17 cellular contexts compared by ENCODE assay signal in the genomic region with DNA sequence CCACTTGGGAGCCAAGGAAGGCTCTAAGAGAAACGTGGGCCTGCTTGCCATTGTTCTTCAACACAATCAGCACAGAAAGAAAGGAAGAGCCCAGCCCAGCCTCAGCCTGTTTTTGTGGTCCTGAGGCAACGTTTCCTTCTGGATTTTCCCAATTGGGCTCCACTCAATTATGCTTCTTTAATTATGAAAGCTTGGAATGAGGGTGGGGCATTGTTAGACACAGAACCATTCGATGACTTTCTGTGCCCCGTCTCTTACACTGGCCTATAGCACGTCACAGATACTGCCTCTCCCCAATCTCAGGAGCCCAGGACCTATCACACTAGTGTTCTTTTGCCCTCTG.
DNase-seq lines count a peak whose midpoint lies in the region; ATAC-seq, FAIRE-seq and TF ChIP-seq lines count a peak whose summit lies in the region.
"Had no signal": no experiment of that assay in that cellular context is flagged by ENCODE, and none has a peak within 500 bp of the region (broad histone marks: within the 10 kb centered on the region; RNA-seq: fewer than 3 reads in every experiment).

No MANE protein-coding gene starts in this region.

- H3K36me3 Mint-ChIP-seq in activated naive CD4-positive, alpha-beta T cell treated with anti-CD3 and anti-CD28 coated beads, Interleukin-2, amount 50 U/mL, for 72 hours, result peaks cover 9 to 11% of the 10 kb centered on the region in 2 donors
- H3K36me3 Mint-ChIP-seq: CD8-positive, alpha-beta T cell had no signal

- peaks cover 9 to 15% of the 10 kb centered on the region in 2 donors for H3K9me3 Mint-ChIP-seq in activated naive CD4-positive, alpha-beta T cell treated with anti-CD3 and anti-CD28 coated beads, Interleukin-2, amount 50 U/mL, for 72 hours

- POLR2A ChIA-PET in HepG2 (lab: Yijun Ruan, JAX), result interaction anchor here (1.1 to 24.4 kb wide), 5 partner anchors 12 to 208 kb away, joined by 6 to 555 read pairs (median 12); a partner anchor contains a TSS

- no TSS peak for BruUV-seq in HepG2 (replicated peaks; lab: Mats Ljungman, UMichigan)

- ATAC-seq in HepG2 (no peak), right lobe of liver (no peak), sciatic nerve (peak; percentile 3), HG03521 (IDR thresholded peaks at IDR 0.05; ENCODE audit: unreplicated experiment) (no peak)
- ATAC-seq in activated naive CD4-positive, alpha-beta T cell treated with anti-CD3 and anti-CD28 coated beads, Interleukin-2, amount 50 U/mL, for 72 hours, result no peak
- ATAC-seq: CD8-positive, alpha-beta T cell; foreskin keratinocyte; GM12878 had no signal

- no peak for FAIRE-seq in HepG2 (lab: Jason Lieb, UNC)
- FAIRE-seq: GM12878, H1 had no signal

- intact Hi-C loops in HepG2 (cut with micrococcal nuclease; ENCODE audit: unreplicated experiment) (no loop called here), right lobe of liver (cut with DNase I) (no loop called here), sciatic nerve (cut with DNase I) (no loop called here)

- no peak for TF ChIP-seq RAD21 in HepG2 (CRISPR knock-in tag; IDR thresholded peaks at IDR 0.05)

- no peak for TF ChIP-seq CTCF in HepG2 (CRISPR knock-in tag; IDR thresholded peaks at IDR 0.05)
- no peak for TF ChIP-seq CTCF in right lobe of liver (IDR thresholded peaks at IDR 0.05)
- no peak for TF ChIP-seq CTCF in hepatocyte (IDR thresholded peaks at IDR 0.05; ENCODE audit: poor library complexity)

- H3K27ac ChIP-seq in HepG2 (ENCODE audit: extremely low read length, insufficient read depth, low read length) (peak overlapping the region; percentile 51), right lobe of liver (peak overlapping the region in 1 of 3 donors; percentile 43), hepatocyte (peak overlapping the region; percentile 34)
- H3K27ac ChIP-seq: foreskin keratinocyte, SJSA1 had no signal

- no peaks in the 10 kb centered on the region for H3K79me2 ChIP-seq in HepG2 (ENCODE audit: insufficient read depth, low read length)
- H3K79me2 ChIP-seq in hepatocyte, result no peaks in the 10 kb centered on the region

- H3K4me3 ChIP-seq in HepG2 (replicated peaks in 1 of 3; ENCODE audit: insufficient read depth in 1 of 3, low read depth in 2 of 3, low read length in 3 of 3) (no peak overlapping the region), right lobe of liver (no peak overlapping the region), hepatocyte (no peak overlapping the region)
- H3K4me3 ChIP-seq: GM12878, SJSA1 had no signal

- DNase-seq in HepG2 (ENCODE audit: low spot score) (no peak), right lobe of liver (no peak), hepatocyte (ENCODE audit: low spot score) (no peak), sciatic nerve (ENCODE audit: low spot score) (no peak), HK-2 (ENCODE audit: unreplicated experiment) (no peak), NCI-H187 (lab: John Stamatoyannopoulos, UW) (no peak)
- no peak for DNase-seq in activated naive CD4-positive, alpha-beta T cell treated with anti-CD3 and anti-CD28 coated beads, Interleukin-2, amount 50 U/mL, for 72 hours (ENCODE audit: low spot score in 2 of 2)
- DNase-seq: activated naive CD4-positive, alpha-beta T cell treated with anti-CD3 and anti-CD28 coated beads, Interleukin-2, amount 50 U/mL, for 16 hours; CD8-positive, alpha-beta T cell; foreskin keratinocyte; NCI-H446; T1000 had no signal

- in situ Hi-C loops in HepG2 (cut with HindIII; ENCODE audit: extremely low pct_ligation_motif_present, low pct_unique_long_range_greater_than_20kb), result no loop called here

- 86% methylated on average over 5 of the region's 5 CpGs for whole genome bisulfite sequencing in HepG2 (ENCODE audit: low lambda C conversion rate)
- 76% methylated on average over 4 of the region's 5 CpGs for WGBS in right lobe of liver (ENCODE audit: insufficient coverage, low coverage, low lambda C conversion rate, missing lambda C conversion rate)
- 90% methylated on average over 5 of the region's 5 CpGs for WGBS in hepatocyte (ENCODE audit: low lambda C conversion rate, missing lambda C conversion rate)

- no peak overlapping the region for H3K4me2 ChIP-seq in HepG2 (ENCODE audit: low read depth, low read length)
- no peak overlapping the region for H3K4me2 ChIP-seq in hepatocyte

- peaks cover 15% of the 10 kb centered on the region for H3K9me3 ChIP-seq in HepG2 (ENCODE audit: low read length)
- H3K9me3 ChIP-seq in right lobe of liver, result no peaks in the 10 kb centered on the region
- peaks cover 7% of the 10 kb centered on the region for H3K9me3 ChIP-seq in hepatocyte (ENCODE audit: low read depth)
- H3K9me3 ChIP-seq: SJSA1 had no signal

- no peaks in the 10 kb centered on the region for H4K20me1 ChIP-seq in HepG2 (ENCODE audit: insufficient read depth, low read length)
- H4K20me1 ChIP-seq in hepatocyte (ENCODE audit: insufficient read depth, poor library complexity, severe bottlenecking), result no peaks in the 10 kb centered on the region

- H3K27ac Mint-ChIP-seq in activated naive CD4-positive, alpha-beta T cell treated with anti-CD3 and anti-CD28 coated beads, Interleukin-2, amount 50 U/mL, for 72 hours, result no peak overlapping the region
- H3K27ac Mint-ChIP-seq: CD8-positive, alpha-beta T cell; mesothelial cell of epicardium had no signal

- CTCF ChIA-PET in HepG2 (lab: Yijun Ruan, JAX; ENCODE audit: low intra/inter-chr PET ratio, low total read pairs), result no interaction called here

- no peak overlapping the region for H3K9ac ChIP-seq in HepG2 (ENCODE audit: insufficient read depth, low read depth, low read length)

- TF ChIP-seq POLR2A in HepG2 (IDR thresholded peaks at IDR 0.05; ENCODE audit: insufficient read depth in 1 of 2, low read depth in 2 of 2, low read length in 2 of 2), result no peak
- no peak for TF ChIP-seq POLR2A in right lobe of liver (IDR thresholded peaks at IDR 0.05)

- H3K9me2 ChIP-seq in hepatocyte (replicated peaks; ENCODE audit: insufficient read depth), result no peaks in the 10 kb centered on the region

- H2AFZ ChIP-seq in HepG2 (ENCODE audit: low read length) (peak overlapping the region; percentile 44), hepatocyte (no peak overlapping the region)

- no peaks in the 10 kb centered on the region for H3K27me3 ChIP-seq in HepG2 (ENCODE audit: control insufficient read depth in 1 of 2, insufficient read depth in 2 of 2, low read length in 2 of 2)
- H3K27me3 ChIP-seq in right lobe of liver, result no peaks in the 10 kb centered on the region
- H3K27me3 ChIP-seq in hepatocyte, result no peaks in the 10 kb centered on the region
- H3K27me3 ChIP-seq: foreskin keratinocyte, SJSA1 had no signal

- TF ChIP-seq EP300 in HepG2 (IDR thresholded peaks at IDR 0.05; ENCODE audit: low read depth in 2 of 2, low read length in 2 of 2), result no peak
- TF ChIP-seq EP300 in HepG2 (CRISPR knock-in tag; IDR thresholded peaks at IDR 0.05; ENCODE audit: borderline replicate concordance), result no peak

- no peaks in the 10 kb centered on the region for H3K36me3 ChIP-seq in HepG2 (replicated peaks in 1 of 2; ENCODE audit: control insufficient read depth in 1 of 2, insufficient read depth in 2 of 2, low read length in 2 of 2)
- no peaks in the 10 kb centered on the region for H3K36me3 ChIP-seq in right lobe of liver
- H3K36me3 ChIP-seq in hepatocyte (replicated peaks; ENCODE audit: insufficient read depth, low read depth), result no peaks in the 10 kb centered on the region
- H3K36me3 ChIP-seq: SJSA1 had no signal

- H3K4me1 ChIP-seq in HepG2 (ENCODE audit: insufficient read depth, low read length), result peaks cover 64% of the 10 kb centered on the region
- H3K4me1 ChIP-seq in right lobe of liver, result peaks cover 0 to 12% (median 6%) of the 10 kb centered on the region in 4 donors
- H3K4me1 ChIP-seq in hepatocyte (ENCODE audit: insufficient read depth), result peaks cover 17% of the 10 kb centered on the region

TF ChIP-seq in HepG2, 621 proteins besides CTCF, POLR2A, EP300 and RAD21:
- TF ChIP-seq ZSCAN9 (CRISPR knock-in tag; IDR thresholded peaks at IDR 0.05; ENCODE audit: borderline replicate concordance) (no peak), TEAD3 (CRISPR knock-in tag; optimal IDR thresholded peaks at IDR 0.05; ENCODE audit: borderline replicate concordance) (no peak), ZNF615 (CRISPR knock-in tag; IDR thresholded peaks at IDR 0.05; ENCODE audit: borderline replicate concordance) (0 out of 2 replicates have a peak, but pooled peaks have one; percentile 21), TAF15 (IDR thresholded peaks at IDR 0.05; ENCODE audit: low read depth, low read length, poor library complexity, severe bottlenecking) (no peak), ZNF235 (CRISPR knock-in tag; IDR thresholded peaks at IDR 0.05; ENCODE audit: borderline replicate concordance) (no peak), FOXO1 (CRISPR knock-in tag; IDR thresholded peaks at IDR 0.05) (no peak), PHF5A (CRISPR knock-in tag; IDR thresholded peaks at IDR 0.05; ENCODE audit: low read depth, unreplicated experiment) (no peak), ZNF598 (CRISPR knock-in tag; IDR thresholded peaks at IDR 0.05; ENCODE audit: borderline replicate concordance) (no peak)
- TF ChIP-seq, protein P1, sequence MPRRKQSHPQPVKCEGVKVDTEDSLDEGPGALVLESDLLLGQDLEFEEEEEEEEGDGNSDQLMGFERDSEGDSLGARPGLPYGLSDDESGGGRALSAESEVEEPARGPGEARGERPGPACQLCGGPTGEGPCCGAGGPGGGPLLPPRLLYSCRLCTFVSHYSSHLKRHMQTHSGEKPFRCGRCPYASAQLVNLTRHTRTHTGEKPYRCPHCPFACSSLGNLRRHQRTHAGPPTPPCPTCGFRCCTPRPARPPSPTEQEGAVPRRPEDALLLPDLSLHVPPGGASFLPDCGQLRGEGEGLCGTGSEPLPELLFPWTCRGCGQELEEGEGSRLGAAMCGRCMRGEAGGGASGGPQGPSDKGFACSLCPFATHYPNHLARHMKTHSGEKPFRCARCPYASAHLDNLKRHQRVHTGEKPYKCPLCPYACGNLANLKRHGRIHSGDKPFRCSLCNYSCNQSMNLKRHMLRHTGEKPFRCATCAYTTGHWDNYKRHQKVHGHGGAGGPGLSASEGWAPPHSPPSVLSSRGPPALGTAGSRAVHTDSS (CRISPR knock-in tag; conservative IDR thresholded peaks at IDR 0.05), result no peak
- TF ChIP-seq, protein P2, sequence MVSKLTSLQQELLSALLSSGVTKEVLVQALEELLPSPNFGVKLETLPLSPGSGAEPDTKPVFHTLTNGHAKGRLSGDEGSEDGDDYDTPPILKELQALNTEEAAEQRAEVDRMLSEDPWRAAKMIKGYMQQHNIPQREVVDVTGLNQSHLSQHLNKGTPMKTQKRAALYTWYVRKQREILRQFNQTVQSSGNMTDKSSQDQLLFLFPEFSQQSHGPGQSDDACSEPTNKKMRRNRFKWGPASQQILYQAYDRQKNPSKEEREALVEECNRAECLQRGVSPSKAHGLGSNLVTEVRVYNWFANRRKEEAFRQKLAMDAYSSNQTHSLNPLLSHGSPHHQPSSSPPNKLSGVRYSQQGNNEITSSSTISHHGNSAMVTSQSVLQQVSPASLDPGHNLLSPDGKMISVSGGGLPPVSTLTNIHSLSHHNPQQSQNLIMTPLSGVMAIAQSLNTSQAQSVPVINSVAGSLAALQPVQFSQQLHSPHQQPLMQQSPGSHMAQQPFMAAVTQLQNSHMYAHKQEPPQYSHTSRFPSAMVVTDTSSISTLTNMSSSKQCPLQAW (CRISPR knock-in tag; IDR thresholded peaks at IDR 0.05), result 0 out of 2 replicates have a peak, but pooled peaks have one; percentile 9
TF ChIP-seq in HepG2: peak in this region for 2.
